In genomic region chr6:17869010-17869752, GRCh38 we compare ENCODE assay signal across 14 cellular contexts.
DNase-seq lines count a peak whose midpoint lies in the region; FAIRE-seq and TF ChIP-seq lines count a peak whose summit lies in the region.
"Had no signal": no experiment of that assay in that cellular context is flagged by ENCODE, and none has a peak within 500 bp of the region (broad histone marks: within the 10 kb centered on the region; RNA-seq: fewer than 3 reads in every experiment).

No MANE protein-coding gene starts in this region.

- CTCF ChIA-PET in BJ (lab: Yijun Ruan, JAX), result interaction anchor here (0.6 kb wide), 1 partner anchor 44 kb away, joined by 3 read pairs; no protein-coding TSS in a partner anchor

- DNase-seq in BJ (ENCODE audit: low read depth) (peak; percentile 45), NCI-H226 (peak; percentile 52), dorsolateral prefrontal cortex (peak in 1 of 10 donors; percentile 19), D721Med (ENCODE audit: insufficient read length, low spot score) (no peak), GM13976 (ENCODE audit: low spot score) (no peak), NCI-H1694 treated with DMSO at 0.1 percent for 48 hours (lab: John Stamatoyannopoulos, UW) (no peak), T1000 (lab: John Stamatoyannopoulos, UW) (no peak)
- DNase-seq: activated CD4-positive, alpha-beta T cell treated with anti-CD3 and anti-CD28 coated beads, Interleukin-2, amount 10 ng/mL, durations not matched to agents 7 days and 5 days; activated naive CD8-positive, alpha-beta T cell treated with anti-CD3 and anti-CD28 coated beads, Interleukin-2, amount 10 ng/mL, durations not matched to agents 7 days and 5 days; CD4-positive, alpha-beta T cell; MV-4-11 had no signal

- 96 to 97% methylated on average over 3 to 4 of the region's 6 CpGs for WGBS in mesodermal cell (ENCODE audit: insufficient coverage in 2 of 2), 2 experiments

- H3K27ac ChIP-seq in dorsolateral prefrontal cortex (peak overlapping the region; percentile 66 to 98 (median 92)), mesodermal cell (ENCODE audit: low read depth, low read length, severe bottlenecking) (peak overlapping the region; percentile 30)

- no peak for FAIRE-seq in D721Med (lab: Jason Lieb, UNC)
- FAIRE-seq: GM12892 had no signal

- in situ Hi-C loops in GM13976 (cut with MboI; ENCODE audit: low sequenced_read_pairs, unreplicated experiment), result no loop called here

- intact Hi-C loops in dorsolateral prefrontal cortex (cut with DNase I), result loop anchor here (2.0 to 10.0 kb wide), 3 partner anchors 54 to 254 kb away; partner anchors contain the start of genes KIF13A (in 1 of the 2) and NHLRC1 (in 1 of the 2)

- no peak for TF ChIP-seq CTCF in BJ (IDR thresholded peaks at IDR 0.05; ENCODE audit: insufficient read depth, low read depth, low read length)
- TF ChIP-seq CTCF in dorsolateral prefrontal cortex (IDR thresholded peaks at IDR 0.05 in 54 of 56, conservative IDR thresholded peaks at IDR 0.05 in 2 of 56; ENCODE audit: low read depth in 1 of 56, partially characterized antibody in 56 of 56), result peak in 2 of 56 donors; percentile 9 to 19
- TF ChIP-seq CTCF in D721Med (IDR thresholded peaks at IDR 0.05; ENCODE audit: insufficient read depth, missing control alignments), result no peak
- no peak for TF ChIP-seq CTCF in GM13976 (IDR thresholded peaks at IDR 0.05; ENCODE audit: borderline replicate concordance, control extremely low read depth, extremely low read depth, insufficient read depth, missing control alignments)

- POLR2A ChIA-PET in BJ (lab: Charles Lee), result no interaction called here

- H3K4me3 ChIP-seq in BJ (ENCODE audit: low read depth, low read length) (no peak overlapping the region), dorsolateral prefrontal cortex (peak overlapping the region in 22 of 59 donors; percentile 0 to 46 (median 9)), mesodermal cell (ENCODE audit: extremely low read depth, insufficient read depth, low read length, poor library complexity, severe bottlenecking) (no peak overlapping the region)
- H3K4me3 ChIP-seq: thoracic aorta had no signal

- H3K4me1 ChIP-seq in mesodermal cell (ENCODE audit: control insufficient read depth, insufficient read depth, low read length, poor library complexity, severe bottlenecking), result peaks cover 26% of the 10 kb centered on the region

- H3K36me3 ChIP-seq in BJ (ENCODE audit: control insufficient read depth, insufficient read depth, low read length), result no peaks in the 10 kb centered on the region
- H3K36me3 ChIP-seq in mesodermal cell (ENCODE audit: control insufficient read depth, insufficient read depth, low read length), result peaks cover 6% of the 10 kb centered on the region
- H3K36me3 ChIP-seq: thoracic aorta had no signal

- H3K9me3 ChIP-seq in mesodermal cell (ENCODE audit: control insufficient read depth, low read length), result no peaks in the 10 kb centered on the region
- H3K9me3 ChIP-seq: thoracic aorta had no signal

- no peaks in the 10 kb centered on the region for H3K27me3 ChIP-seq in BJ (ENCODE audit: control insufficient read depth, insufficient read depth, low read length)
- no peaks in the 10 kb centered on the region for H3K27me3 ChIP-seq in dorsolateral prefrontal cortex

Comparison
In these comparisons a context has a peak if more than half of its experiments do, and no peak if none do; other contexts are left out.
1. DNase-seq: peak in BJ (single experiment) and NCI-H226 (single experiment); none in D721Med (single experiment), GM13976 (single experiment), NCI-H1694 treated with DMSO at 0.1 percent for 48 hours (single experiment) and T1000 (single experiment).